In genomic region chr7:36372156-36372555, GRCh38 we compare ENCODE assay signal across 13 cellular contexts.
"Had no signal": no experiment of that assay in that cellular context is flagged by ENCODE, and none has a peak within 500 bp of the region (broad histone marks: within the 10 kb centered on the region; RNA-seq: fewer than 3 reads in every experiment).

No MANE protein-coding gene starts in this region.

- FAIRE-seq: kidney, TTC549, urothelium cell line had no signal

- H3K36me3 ChIP-seq: breast epithelium, left ventricle myocardium inferior, thoracic aorta had no signal

- H3K27me3 ChIP-seq: breast epithelium had no signal

- DNase-seq: activated CD4-positive, alpha-beta T cell treated with anti-CD3 and anti-CD28 coated beads, Interleukin-2, amount 50 U/mL, for 1 hour; activated effector memory CD4-positive, alpha-beta T cell treated with Interleukin-2 at 50 U/mL for 16 hours; kidney; left ventricle myocardium inferior; mesenchymal stem cell; stimulated activated CD4-positive, alpha-beta T cell treated with anti-CD3 and anti-CD28 coated beads, Interleukin-2, amount 100 ng/mL, for 48 hours; stimulated activated CD8-positive, alpha-beta memory T cell treated with anti-CD3 and anti-CD28 coated beads, Interleukin-4, amount 100 ng/mL, for 48 hours; stimulated activated naive CD8-positive, alpha-beta T cell treated with anti-CD3 and anti-CD28 coated beads, Interleukin-15, Interleukin-2, amounts not matched to agents 100 U/mL and 50 U/mL, for 24 hours had no signal

- H3K9me3 ChIP-seq: breast epithelium, left ventricle myocardium inferior, thoracic aorta had no signal

- H3K4me1 ChIP-seq: breast epithelium had no signal

- H3K27ac ChIP-seq: breast epithelium, left ventricle myocardium inferior, thoracic aorta had no signal

- H3K4me3 ChIP-seq: breast epithelium, left ventricle myocardium inferior, thoracic aorta had no signal

- ATAC-seq: activated naive CD4-positive, alpha-beta T cell treated with anti-CD3 and anti-CD28 coated beads, Interleukin-2, amount 50 U/mL, for 72 hours; stimulated activated naive CD8-positive, alpha-beta T cell treated with anti-CD3 and anti-CD28 coated beads, Interleukin-15, Interleukin-2, amounts not matched to agents 100 U/mL and 50 U/mL, for 24 hours had no signal
